In the genomic region with DNA sequence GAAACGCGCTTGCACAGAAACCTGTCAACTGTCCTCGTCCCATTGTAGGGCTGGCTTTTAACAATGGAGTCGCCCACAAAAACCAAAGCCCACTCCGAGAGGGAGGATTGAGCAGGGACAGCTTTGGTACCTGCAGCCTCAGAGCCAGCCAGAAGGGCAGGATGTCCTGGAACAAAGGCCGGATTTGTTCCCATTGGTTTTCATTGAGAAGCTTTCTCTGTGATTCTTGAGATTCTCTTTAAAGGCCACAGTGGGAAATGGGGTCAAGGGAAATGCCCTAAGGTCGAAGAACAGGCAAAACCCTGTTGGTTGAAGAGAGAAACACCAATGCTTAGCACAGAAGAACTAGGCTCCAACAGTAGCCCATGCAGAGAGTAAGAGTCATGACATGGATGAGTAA, we compare ENCODE assay signal across 20 cellular contexts.
"Had no signal": no experiment of that assay in that cellular context is flagged by ENCODE, and none has a peak within 500 bp of the region (broad histone marks: within the 10 kb centered on the region; RNA-seq: fewer than 3 reads in every experiment).

No MANE protein-coding gene starts in this region.

- H3K9me3 ChIP-seq: left lung, lower lobe of right lung, neutrophil, psoas muscle, right lobe of liver, stomach, thoracic aorta, transverse colon had no signal

- H3K9me3 Mint-ChIP-seq: endodermal cell, immature natural killer cell, memory B cell, mesothelial cell of epicardium, natural killer cell had no signal

- H3K36me3 ChIP-seq: left lung, lower lobe of right lung, neutrophil, right lobe of liver, stomach, thoracic aorta, transverse colon had no signal

- H3K4me3 Mint-ChIP-seq: endodermal cell, immature natural killer cell, memory B cell, mesothelial cell of epicardium, natural killer cell had no signal

- H3K36me3 Mint-ChIP-seq: immature natural killer cell, memory B cell, mesothelial cell of epicardium, natural killer cell had no signal

- H3K27ac Mint-ChIP-seq: endodermal cell, immature natural killer cell, memory B cell, mesothelial cell of epicardium, natural killer cell had no signal

- H3K4me1 ChIP-seq: psoas muscle, right lobe of liver, transverse colon had no signal

- H3K27me3 ChIP-seq: right lobe of liver had no signal

- H3K4me3 ChIP-seq: coronary artery, left lung, lower lobe of right lung, psoas muscle, right lobe of liver, stomach, thoracic aorta, transverse colon had no signal

- H3K27ac ChIP-seq: coronary artery, left lung, lower lobe of right lung, neutrophil, psoas muscle, right lobe of liver, stomach, thoracic aorta, transverse colon had no signal

- DNase-seq: effector CD4-positive, alpha-beta T cell; endodermal cell; immature natural killer cell; left lung; lower lobe of right lung; natural killer cell; psoas muscle; retina; right lobe of liver; stimulated activated CD4-positive, alpha-beta T cell treated with anti-CD3 and anti-CD28 coated beads, Interleukin-2, amount 100 ng/mL, for 24 hours; stimulated activated naive CD4-positive, alpha-beta T cell; stomach; substantia nigra; transverse colon had no signal

- ATAC-seq: esophagus mucosa, left lung, lower lobe of right lung, natural killer cell, psoas muscle, right lobe of liver had no signal
